In genomic region chr1:229342902-229343587, GRCh38 we compare ENCODE assay signal across 8 cellular contexts. TPM values are rescaled to one million over a fixed set of nuclear protein-coding genes. Genes with fewer than 3 reads are reported as not detected.
DNase-seq lines count a peak whose midpoint lies in the region; ATAC-seq and TF ChIP-seq lines count a peak whose summit lies in the region.

Gene CCSAP (minus strand): TSS chr1:229343047. CDS start chr1:229342465, 582 bp downstream.

- H4K20me1 ChIP-seq in DND-41 (ENCODE audit: insufficient read depth, low read length), result 0 out of 2 replicates have a peak, but pooled peaks cover 7% of the 10 kb centered on the region

- peaks cover 11% of the 10 kb centered on the region; the same call in 1 of the 2 replicates for H3K36me3 ChIP-seq in DND-41 (ENCODE audit: insufficient read depth, low read length)

- H2AFZ ChIP-seq in DND-41 (ENCODE audit: low read depth, low read length), result peak within 1 kb of the TSS; percentile 86

- peak within 1 kb of the TSS; percentile 77 for H3K27ac ChIP-seq in DND-41 (ENCODE audit: low read length)

- H3K9me3 ChIP-seq in DND-41 (ENCODE audit: insufficient read depth, low read length, severe bottlenecking), result no peaks in the 10 kb centered on the region

- peak; percentile 22 for TF ChIP-seq CTCF in DND-41 (IDR thresholded peaks at IDR 0.05; ENCODE audit: borderline replicate concordance, extremely low read depth, low read length, poor library complexity, severe bottlenecking)

- peaks cover 42% of the 10 kb centered on the region for H3K79me2 ChIP-seq in DND-41 (ENCODE audit: insufficient read depth, low read length)

- DNase-seq in DND-41 (peak; percentile 71), HT-29 (ENCODE audit: low spot score) (peak; percentile 47), SW480 (ENCODE audit: low spot score) (peak; percentile 44), astrocyte of the hippocampus (ENCODE audit: low read depth, low spot score) (peak; percentile 75), hypothalamus (lab: John Stamatoyannopoulos, UW) (peak in 46 of 51 donors; percentile 29 to 86 (median 66)), sciatic nerve (ENCODE audit: low spot score) (peak; percentile 73), cerebellar nuclear complex (lab: John Stamatoyannopoulos, UW) (no peak)

- H3K9ac ChIP-seq in DND-41 (ENCODE audit: low read depth, low read length), result peak within 1 kb of the TSS; percentile 86

- intact Hi-C loops in sciatic nerve (cut with DNase I), result loop anchor here (10.0 kb wide), 1 partner anchor 78 kb away; no protein-coding TSS in a partner anchor

- H3K27me3 ChIP-seq in DND-41 (ENCODE audit: insufficient read depth, low read length, poor library complexity), result no peaks in the 10 kb centered on the region

- ATAC-seq in DND-41 (ENCODE audit: insufficient read depth, low read depth), result peak; percentile 41
- ATAC-seq in GM21381 (IDR thresholded peaks at IDR 0.05; ENCODE audit: unreplicated experiment), result peak; percentile 38
- ATAC-seq in sciatic nerve, result peak; percentile 72

- peak within 1 kb of the TSS; percentile 87 to 97 for H3K4me3 ChIP-seq in DND-41 (ENCODE audit: low read depth in 1 of 2, low read length in 2 of 2)

- peaks cover 51% of the 10 kb centered on the region for H3K4me1 ChIP-seq in DND-41 (ENCODE audit: insufficient read depth, low read length)

- H3K4me2 ChIP-seq in DND-41 (ENCODE audit: insufficient read depth, low read length), result peak within 1 kb of the TSS; percentile 98

RNA-seq across cellular contexts. Expression of gene CCSAP, which starts in this region (rescaled TPM):
- 4.3 and 6.6 TPM in 2 replicates for total RNA-seq in HT-29 (2014; rRNA removed; shearing (Covaris generic))
- 9.2 TPM for total RNA-seq in sciatic nerve

Comparison
In these comparisons a context has a peak if more than half of its experiments do, and no peak if none do; other contexts are left out.
1. DNase-seq: peak in DND-41 (single experiment), HT-29 (single experiment), SW480 (single experiment), astrocyte of the hippocampus (single experiment), hypothalamus (46 of 51) and sciatic nerve (single experiment); none in cerebellar nuclear complex (0 of 2).
2. Peak in every context shown above with its lines, with median percentiles within 50 percentile points of each other: ATAC-seq.